Comparison of ENCODE assay signal across 10 cellular contexts in genomic region chr15:99305761-99306505, GRCh38. TPM values are rescaled to one million over a fixed set of nuclear protein-coding genes. Genes with fewer than 3 reads are reported as not detected.
DNase-seq lines count a peak whose midpoint lies in the region; TF ChIP-seq lines count a peak whose summit lies in the region.
"Had no signal": no experiment of that assay in that cellular context is flagged by ENCODE, and none has a peak within 500 bp of the region (broad histone marks: within the 10 kb centered on the region; RNA-seq: fewer than 3 reads in every experiment).

No MANE protein-coding gene starts in this region.

- TF ChIP-seq CTCF in VCaP (conservative IDR thresholded peaks at IDR 0.05), result no peak

- peak overlapping the region; percentile 70 for H3K27ac ChIP-seq in VCaP
- H3K27ac ChIP-seq: 22Rv1 had no signal

- DNase-seq in DMS53 (lab: John Stamatoyannopoulos, UW), result peak; percentile 59
- no peak for DNase-seq in DMS53 treated with DMSO at 0.1 percent for 48 hours (lab: John Stamatoyannopoulos, UW; ENCODE audit: unreplicated experiment)
- peak; percentile 25 for DNase-seq in hepatic stellate cell (ENCODE audit: low spot score)
- peak; percentile 69 for DNase-seq in ureter (ENCODE audit: low spot score)
- DNase-seq in KG1 (lab: John Stamatoyannopoulos, UW), result no peak
- no peak for DNase-seq in NCI-H2227 treated with DMSO at 0.1 percent for 48 hours (lab: John Stamatoyannopoulos, UW)
- DNase-seq in activated gamma-delta T cell (lab: John Stamatoyannopoulos, UW), result no peak
- DNase-seq: activated naive CD8-positive, alpha-beta T cell treated with anti-CD3 and anti-CD28 coated beads, Interleukin-2, amount 50 U/mL, for 24 hours had no signal

RNA-seq across cellular contexts. Expression of gene LRRC28, which starts 54.7 kb away (rescaled TPM):
- total RNA-seq in ureter, result 27.6 TPM

RNA-seq across cellular contexts. Expression of gene TTC23, which starts 56.6 kb away (rescaled TPM):
- 28.5 TPM for total RNA-seq in ureter

Comparison
In these comparisons a context has a peak if more than half of its experiments do, and no peak if none do; other contexts are left out.
1. DNase-seq: peak in DMS53 (single experiment), hepatic stellate cell (single experiment) and ureter (single experiment); none in DMS53 treated with DMSO at 0.1 percent for 48 hours (single experiment), KG1 (single experiment), NCI-H2227 treated with DMSO at 0.1 percent for 48 hours (single experiment) and activated gamma-delta T cell (single experiment).